Comparison of ENCODE assay signal across 25 cellular contexts in genomic region chr2:164689020-164689419, GRCh38.
"Had no signal": no experiment of that assay in that cellular context is flagged by ENCODE, and none has a peak within 500 bp of the region (broad histone marks: within the 10 kb centered on the region; RNA-seq: fewer than 3 reads in every experiment).

No MANE protein-coding gene starts in this region.

- H3K79me2 ChIP-seq: hepatocyte had no signal

- H3K27ac ChIP-seq: colonic mucosa, epithelial cell of prostate, hepatocyte, lower lobe of right lung, neutrophil, pancreas, right lobe of liver, vagina had no signal

- FAIRE-seq: pancreas, small intestine had no signal

- H3K9me3 ChIP-seq: colonic mucosa, lower lobe of right lung, neutrophil, pancreas, right lobe of liver, vagina had no signal

- H3K4me2 ChIP-seq: hepatocyte had no signal

- H3K36me3 Mint-ChIP-seq: natural killer cell had no signal

- H2AFZ ChIP-seq: hepatocyte had no signal

- H3K9me3 Mint-ChIP-seq: endodermal cell; natural killer cell; stimulated activated naive CD8-positive, alpha-beta T cell treated with anti-CD3 and anti-CD28 coated beads, Interleukin-15, amount 100 ng/mL, for 72 hours had no signal

- H3K36me3 ChIP-seq: colonic mucosa, neutrophil had no signal

- ATAC-seq: left colon; lower lobe of right lung; natural killer cell; pancreas; right lobe of liver; stimulated activated naive CD8-positive, alpha-beta T cell treated with anti-CD3 and anti-CD28 coated beads, Interleukin-15, amount 100 ng/mL, for 72 hours had no signal

- H3K27me3 Mint-ChIP-seq: central memory CD8-positive, alpha-beta T cell; stimulated activated naive CD8-positive, alpha-beta T cell treated with anti-CD3 and anti-CD28 coated beads, Interleukin-15, amount 100 ng/mL, for 72 hours had no signal

- H3K4me3 ChIP-seq: colonic mucosa, hepatocyte, lower lobe of right lung, pancreas, right lobe of liver, vagina had no signal

- H3K27ac Mint-ChIP-seq: endodermal cell; natural killer cell; stimulated activated naive CD8-positive, alpha-beta T cell treated with anti-CD3 and anti-CD28 coated beads, Interleukin-15, amount 100 ng/mL, for 72 hours had no signal

- H3K4me3 Mint-ChIP-seq: central memory CD8-positive, alpha-beta T cell; endodermal cell; natural killer cell; stimulated activated naive CD8-positive, alpha-beta T cell treated with anti-CD3 and anti-CD28 coated beads, Interleukin-15, amount 100 ng/mL, for 72 hours had no signal

- H3K4me1 Mint-ChIP-seq: central memory CD8-positive, alpha-beta T cell; natural killer cell; stimulated activated naive CD8-positive, alpha-beta T cell treated with anti-CD3 and anti-CD28 coated beads, Interleukin-15, amount 100 ng/mL, for 72 hours had no signal

- DNase-seq: activated CD4-positive, alpha-beta T cell treated with anti-CD3 and anti-CD28 coated beads, Interleukin-2, amount 50 U/mL, for 1 hour; activated CD4-positive, CD25-positive, alpha-beta regulatory T cell; activated CD8-positive, alpha-beta memory T cell treated with anti-CD3 and anti-CD28 coated beads for 24 hours; activated CD8-positive, alpha-beta memory T cell treated with anti-CD3 and anti-CD28 coated beads, Interleukin-2, amount 50 U/mL, for 48 hours; activated effector memory CD4-positive, alpha-beta T cell treated with Interleukin-2 at 50 U/mL for 16 hours; activated naive CD4-positive, alpha-beta T cell treated with anti-CD3 and anti-CD28 coated beads, Interleukin-2, amount 50 U/mL, for 16 hours; activated T-cell treated with anti-CD3 and anti-CD28 coated beads, Interleukin-2, amount 50 U/mL, for 48 hours; aorta; colonic mucosa; endodermal cell; foreskin fibroblast; left colon; lower lobe of right lung; natural killer cell; pancreas; right lobe of liver; small intestine; stimulated activated CD4-positive, alpha-beta T cell treated with anti-CD3 and anti-CD28 coated beads, Interleukin-4, amount 100 ng/mL, for 1 hour; stimulated activated naive CD8-positive, alpha-beta T cell treated with anti-CD3 and anti-CD28 coated beads, Interleukin-15, amount 100 ng/mL, for 72 hours; trophoblast cell had no signal

- H3K27me3 ChIP-seq: colonic mucosa, hepatocyte, neutrophil, pancreas, right lobe of liver, vagina had no signal

- H3K4me1 ChIP-seq: colonic mucosa, right lobe of liver, vagina had no signal
